1 cellular context compared by ENCODE assay signal in the genomic region with DNA sequence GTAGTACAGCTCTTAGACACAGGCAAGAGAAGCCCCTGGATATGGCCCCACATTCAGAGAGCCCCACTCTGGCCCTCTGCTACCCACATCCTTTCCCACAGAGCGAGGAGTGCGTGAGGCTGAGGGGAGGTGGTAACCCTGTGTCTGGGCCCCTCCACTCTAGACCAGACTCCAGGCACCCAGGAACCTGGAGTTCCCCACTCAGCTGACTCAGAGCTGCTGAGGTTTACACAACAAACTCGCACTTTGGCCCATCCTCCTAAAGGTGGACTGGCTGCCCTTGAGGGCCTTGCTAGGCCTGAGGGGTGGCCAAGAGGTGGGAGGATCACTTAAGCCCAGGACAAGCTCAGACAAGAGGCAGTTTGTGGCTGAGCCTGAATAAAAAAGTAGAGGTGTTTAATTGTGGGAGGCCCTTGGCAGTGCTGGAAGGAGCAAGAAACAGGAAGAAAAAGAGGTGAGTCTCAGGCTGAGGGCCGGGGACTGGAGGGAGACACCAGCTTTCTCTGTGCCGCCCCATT.
TF ChIP-seq lines count a peak whose summit lies in the region.

No MANE protein-coding gene starts in this region.

TF ChIP-seq in HepG2, 621 proteins besides CTCF, POLR2A, EP300 and RAD21 (continued from another document and continues in another):
- TF ChIP-seq, protein P1, sequence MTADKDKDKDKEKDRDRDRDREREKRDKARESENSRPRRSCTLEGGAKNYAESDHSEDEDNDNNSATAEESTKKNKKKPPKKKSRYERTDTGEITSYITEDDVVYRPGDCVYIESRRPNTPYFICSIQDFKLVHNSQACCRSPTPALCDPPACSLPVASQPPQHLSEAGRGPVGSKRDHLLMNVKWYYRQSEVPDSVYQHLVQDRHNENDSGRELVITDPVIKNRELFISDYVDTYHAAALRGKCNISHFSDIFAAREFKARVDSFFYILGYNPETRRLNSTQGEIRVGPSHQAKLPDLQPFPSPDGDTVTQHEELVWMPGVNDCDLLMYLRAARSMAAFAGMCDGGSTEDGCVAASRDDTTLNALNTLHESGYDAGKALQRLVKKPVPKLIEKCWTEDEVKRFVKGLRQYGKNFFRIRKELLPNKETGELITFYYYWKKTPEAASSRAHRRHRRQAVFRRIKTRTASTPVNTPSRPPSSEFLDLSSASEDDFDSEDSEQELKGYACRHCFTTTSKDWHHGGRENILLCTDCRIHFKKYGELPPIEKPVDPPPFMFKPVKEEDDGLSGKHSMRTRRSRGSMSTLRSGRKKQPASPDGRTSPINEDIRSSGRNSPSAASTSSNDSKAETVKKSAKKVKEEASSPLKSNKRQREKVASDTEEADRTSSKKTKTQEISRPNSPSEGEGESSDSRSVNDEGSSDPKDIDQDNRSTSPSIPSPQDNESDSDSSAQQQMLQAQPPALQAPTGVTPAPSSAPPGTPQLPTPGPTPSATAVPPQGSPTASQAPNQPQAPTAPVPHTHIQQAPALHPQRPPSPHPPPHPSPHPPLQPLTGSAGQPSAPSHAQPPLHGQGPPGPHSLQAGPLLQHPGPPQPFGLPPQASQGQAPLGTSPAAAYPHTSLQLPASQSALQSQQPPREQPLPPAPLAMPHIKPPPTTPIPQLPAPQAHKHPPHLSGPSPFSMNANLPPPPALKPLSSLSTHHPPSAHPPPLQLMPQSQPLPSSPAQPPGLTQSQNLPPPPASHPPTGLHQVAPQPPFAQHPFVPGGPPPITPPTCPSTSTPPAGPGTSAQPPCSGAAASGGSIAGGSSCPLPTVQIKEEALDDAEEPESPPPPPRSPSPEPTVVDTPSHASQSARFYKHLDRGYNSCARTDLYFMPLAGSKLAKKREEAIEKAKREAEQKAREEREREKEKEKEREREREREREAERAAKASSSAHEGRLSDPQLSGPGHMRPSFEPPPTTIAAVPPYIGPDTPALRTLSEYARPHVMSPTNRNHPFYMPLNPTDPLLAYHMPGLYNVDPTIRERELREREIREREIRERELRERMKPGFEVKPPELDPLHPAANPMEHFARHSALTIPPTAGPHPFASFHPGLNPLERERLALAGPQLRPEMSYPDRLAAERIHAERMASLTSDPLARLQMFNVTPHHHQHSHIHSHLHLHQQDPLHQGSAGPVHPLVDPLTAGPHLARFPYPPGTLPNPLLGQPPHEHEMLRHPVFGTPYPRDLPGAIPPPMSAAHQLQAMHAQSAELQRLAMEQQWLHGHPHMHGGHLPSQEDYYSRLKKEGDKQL (CRISPR knock-in tag; IDR thresholded peaks at IDR 0.05; ENCODE audit: low read depth) = no peak
- no peak for TF ChIP-seq SMAD9 (CRISPR knock-in tag; IDR thresholded peaks at IDR 0.05)
- TF ChIP-seq ISL2 (CRISPR knock-in tag; IDR thresholded peaks at IDR 0.05) = no peak; the same call in 1 of the 2 replicates
- peak; percentile 18 for TF ChIP-seq YY1 (IDR thresholded peaks at IDR 0.05; ENCODE audit: insufficient read depth, insufficient replicate concordance, low read depth, low read length)
- peak; percentile 58; the same call in 1 of the 2 replicates for TF ChIP-seq PHF21A (CRISPR knock-in tag; IDR thresholded peaks at IDR 0.05)
- TF ChIP-seq, protein P2, sequence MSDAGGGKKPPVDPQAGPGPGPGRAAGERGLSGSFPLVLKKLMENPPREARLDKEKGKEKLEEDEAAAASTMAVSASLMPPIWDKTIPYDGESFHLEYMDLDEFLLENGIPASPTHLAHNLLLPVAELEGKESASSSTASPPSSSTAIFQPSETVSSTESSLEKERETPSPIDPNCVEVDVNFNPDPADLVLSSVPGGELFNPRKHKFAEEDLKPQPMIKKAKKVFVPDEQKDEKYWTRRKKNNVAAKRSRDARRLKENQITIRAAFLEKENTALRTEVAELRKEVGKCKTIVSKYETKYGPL (CRISPR knock-in tag; IDR thresholded peaks at IDR 0.05) = peak; percentile 58; the same call in 1 of the 2 replicates
- TF ChIP-seq, protein P3, sequence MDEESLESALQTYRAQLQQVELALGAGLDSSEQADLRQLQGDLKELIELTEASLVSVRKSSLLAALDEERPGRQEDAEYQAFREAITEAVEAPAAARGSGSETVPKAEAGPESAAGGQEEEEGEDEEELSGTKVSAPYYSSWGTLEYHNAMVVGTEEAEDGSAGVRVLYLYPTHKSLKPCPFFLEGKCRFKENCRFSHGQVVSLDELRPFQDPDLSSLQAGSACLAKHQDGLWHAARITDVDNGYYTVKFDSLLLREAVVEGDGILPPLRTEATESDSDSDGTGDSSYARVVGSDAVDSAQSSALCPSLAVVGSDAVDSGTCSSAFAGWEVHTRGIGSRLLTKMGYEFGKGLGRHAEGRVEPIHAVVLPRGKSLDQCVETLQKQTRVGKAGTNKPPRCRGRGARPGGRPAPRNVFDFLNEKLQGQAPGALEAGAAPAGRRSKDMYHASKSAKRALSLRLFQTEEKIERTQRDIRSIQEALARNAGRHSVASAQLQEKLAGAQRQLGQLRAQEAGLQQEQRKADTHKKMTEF (CRISPR knock-in tag; IDR thresholded peaks at IDR 0.05) = peak; percentile 56; the same call in 1 of the 2 replicates
- peak; percentile 66 for TF ChIP-seq SPEN (CRISPR knock-in tag; IDR thresholded peaks at IDR 0.05; ENCODE audit: low read depth)
- no peak for TF ChIP-seq GABPA (IDR thresholded peaks at IDR 0.05; ENCODE audit: low read depth, low read length)
- TF ChIP-seq GABPA (CRISPR knock-in tag; IDR thresholded peaks at IDR 0.05; ENCODE audit: low read depth) = no peak
- TF ChIP-seq CHD2 (IDR thresholded peaks at IDR 0.05; ENCODE audit: low read depth, low read length) = no peak
- TF ChIP-seq ZFP1 (CRISPR knock-in tag; IDR thresholded peaks at IDR 0.05) = no peak
- TF ChIP-seq ZSCAN22 (CRISPR knock-in tag; IDR thresholded peaks at IDR 0.05) = no peak
- no peak for TF ChIP-seq ZEB1 (IDR thresholded peaks at IDR 0.05; ENCODE audit: insufficient replicate concordance, low read depth)
- no peak for TF ChIP-seq ZNF761 (CRISPR knock-in tag; conservative IDR thresholded peaks at IDR 0.05)
- peak; percentile 48; the same call in 1 of the 2 replicates for TF ChIP-seq ZNF350 (CRISPR knock-in tag; IDR thresholded peaks at IDR 0.05; ENCODE audit: borderline replicate concordance, low read depth)
- no peak for TF ChIP-seq MXD4 (CRISPR knock-in tag; IDR thresholded peaks at IDR 0.05)
- no peak for TF ChIP-seq FOXP1 (IDR thresholded peaks at IDR 0.05)
- TF ChIP-seq FOXP1 (CRISPR knock-in tag; IDR thresholded peaks at IDR 0.05) = peak; percentile 73
- TF ChIP-seq, protein P4, sequence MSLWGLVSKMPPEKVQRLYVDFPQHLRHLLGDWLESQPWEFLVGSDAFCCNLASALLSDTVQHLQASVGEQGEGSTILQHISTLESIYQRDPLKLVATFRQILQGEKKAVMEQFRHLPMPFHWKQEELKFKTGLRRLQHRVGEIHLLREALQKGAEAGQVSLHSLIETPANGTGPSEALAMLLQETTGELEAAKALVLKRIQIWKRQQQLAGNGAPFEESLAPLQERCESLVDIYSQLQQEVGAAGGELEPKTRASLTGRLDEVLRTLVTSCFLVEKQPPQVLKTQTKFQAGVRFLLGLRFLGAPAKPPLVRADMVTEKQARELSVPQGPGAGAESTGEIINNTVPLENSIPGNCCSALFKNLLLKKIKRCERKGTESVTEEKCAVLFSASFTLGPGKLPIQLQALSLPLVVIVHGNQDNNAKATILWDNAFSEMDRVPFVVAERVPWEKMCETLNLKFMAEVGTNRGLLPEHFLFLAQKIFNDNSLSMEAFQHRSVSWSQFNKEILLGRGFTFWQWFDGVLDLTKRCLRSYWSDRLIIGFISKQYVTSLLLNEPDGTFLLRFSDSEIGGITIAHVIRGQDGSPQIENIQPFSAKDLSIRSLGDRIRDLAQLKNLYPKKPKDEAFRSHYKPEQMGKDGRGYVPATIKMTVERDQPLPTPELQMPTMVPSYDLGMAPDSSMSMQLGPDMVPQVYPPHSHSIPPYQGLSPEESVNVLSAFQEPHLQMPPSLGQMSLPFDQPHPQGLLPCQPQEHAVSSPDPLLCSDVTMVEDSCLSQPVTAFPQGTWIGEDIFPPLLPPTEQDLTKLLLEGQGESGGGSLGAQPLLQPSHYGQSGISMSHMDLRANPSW (CRISPR knock-in tag; IDR thresholded peaks at IDR 0.05; ENCODE audit: borderline replicate concordance) = no peak
- TF ChIP-seq REPIN1 (CRISPR knock-in tag; IDR thresholded peaks at IDR 0.05; ENCODE audit: borderline replicate concordance, low read depth) = no peak; the same call in 1 of the 2 replicates
- no peak for TF ChIP-seq ZZZ3 (CRISPR knock-in tag; IDR thresholded peaks at IDR 0.05; ENCODE audit: borderline replicate concordance)
- TF ChIP-seq, protein P5, sequence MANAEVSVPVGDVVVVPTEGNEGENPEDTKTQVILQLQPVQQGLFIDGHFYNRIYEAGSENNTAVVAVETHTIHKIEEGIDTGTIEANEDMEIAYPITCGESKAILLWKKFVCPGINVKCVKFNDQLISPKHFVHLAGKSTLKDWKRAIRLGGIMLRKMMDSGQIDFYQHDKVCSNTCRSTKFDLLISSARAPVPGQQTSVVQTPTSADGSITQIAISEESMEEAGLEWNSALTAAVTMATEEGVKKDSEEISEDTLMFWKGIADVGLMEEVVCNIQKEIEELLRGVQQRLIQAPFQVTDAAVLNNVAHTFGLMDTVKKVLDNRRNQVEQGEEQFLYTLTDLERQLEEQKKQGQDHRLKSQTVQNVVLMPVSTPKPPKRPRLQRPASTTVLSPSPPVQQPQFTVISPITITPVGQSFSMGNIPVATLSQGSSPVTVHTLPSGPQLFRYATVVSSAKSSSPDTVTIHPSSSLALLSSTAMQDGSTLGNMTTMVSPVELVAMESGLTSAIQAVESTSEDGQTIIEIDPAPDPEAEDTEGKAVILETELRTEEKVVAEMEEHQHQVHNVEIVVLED (CRISPR knock-in tag; IDR thresholded peaks at IDR 0.05; ENCODE audit: borderline replicate concordance) = no peak
- TF ChIP-seq XRCC5 (optimal IDR thresholded peaks at IDR 0.05; ENCODE audit: low read length) = peak; percentile 86
- no peak for TF ChIP-seq MED8 (CRISPR knock-in tag; IDR thresholded peaks at IDR 0.05; ENCODE audit: insufficient replicate concordance)
- no peak for TF ChIP-seq SRSF1 (optimal IDR thresholded peaks at IDR 0.05; ENCODE audit: low read depth, low read length)
- peak; percentile 86 for TF ChIP-seq GFI1 (CRISPR knock-in tag; IDR thresholded peaks at IDR 0.05; ENCODE audit: borderline replicate concordance)
- TF ChIP-seq TAF15 (IDR thresholded peaks at IDR 0.05; ENCODE audit: low read depth, low read length, poor library complexity, severe bottlenecking) = no peak
- peak; percentile 68 for TF ChIP-seq RARA (CRISPR knock-in tag; IDR thresholded peaks at IDR 0.05)
- TF ChIP-seq, protein P6, sequence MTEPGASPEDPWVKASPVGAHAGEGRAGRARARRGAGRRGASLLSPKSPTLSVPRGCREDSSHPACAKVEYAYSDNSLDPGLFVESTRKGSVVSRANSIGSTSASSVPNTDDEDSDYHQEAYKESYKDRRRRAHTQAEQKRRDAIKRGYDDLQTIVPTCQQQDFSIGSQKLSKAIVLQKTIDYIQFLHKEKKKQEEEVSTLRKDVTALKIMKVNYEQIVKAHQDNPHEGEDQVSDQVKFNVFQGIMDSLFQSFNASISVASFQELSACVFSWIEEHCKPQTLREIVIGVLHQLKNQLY (CRISPR knock-in tag; IDR thresholded peaks at IDR 0.05) = no peak
- no peak for TF ChIP-seq ZNF484 (CRISPR knock-in tag; IDR thresholded peaks at IDR 0.05; ENCODE audit: borderline replicate concordance, low read depth)
- no peak for TF ChIP-seq RORA (CRISPR knock-in tag; IDR thresholded peaks at IDR 0.05)
- TF ChIP-seq, protein P7, sequence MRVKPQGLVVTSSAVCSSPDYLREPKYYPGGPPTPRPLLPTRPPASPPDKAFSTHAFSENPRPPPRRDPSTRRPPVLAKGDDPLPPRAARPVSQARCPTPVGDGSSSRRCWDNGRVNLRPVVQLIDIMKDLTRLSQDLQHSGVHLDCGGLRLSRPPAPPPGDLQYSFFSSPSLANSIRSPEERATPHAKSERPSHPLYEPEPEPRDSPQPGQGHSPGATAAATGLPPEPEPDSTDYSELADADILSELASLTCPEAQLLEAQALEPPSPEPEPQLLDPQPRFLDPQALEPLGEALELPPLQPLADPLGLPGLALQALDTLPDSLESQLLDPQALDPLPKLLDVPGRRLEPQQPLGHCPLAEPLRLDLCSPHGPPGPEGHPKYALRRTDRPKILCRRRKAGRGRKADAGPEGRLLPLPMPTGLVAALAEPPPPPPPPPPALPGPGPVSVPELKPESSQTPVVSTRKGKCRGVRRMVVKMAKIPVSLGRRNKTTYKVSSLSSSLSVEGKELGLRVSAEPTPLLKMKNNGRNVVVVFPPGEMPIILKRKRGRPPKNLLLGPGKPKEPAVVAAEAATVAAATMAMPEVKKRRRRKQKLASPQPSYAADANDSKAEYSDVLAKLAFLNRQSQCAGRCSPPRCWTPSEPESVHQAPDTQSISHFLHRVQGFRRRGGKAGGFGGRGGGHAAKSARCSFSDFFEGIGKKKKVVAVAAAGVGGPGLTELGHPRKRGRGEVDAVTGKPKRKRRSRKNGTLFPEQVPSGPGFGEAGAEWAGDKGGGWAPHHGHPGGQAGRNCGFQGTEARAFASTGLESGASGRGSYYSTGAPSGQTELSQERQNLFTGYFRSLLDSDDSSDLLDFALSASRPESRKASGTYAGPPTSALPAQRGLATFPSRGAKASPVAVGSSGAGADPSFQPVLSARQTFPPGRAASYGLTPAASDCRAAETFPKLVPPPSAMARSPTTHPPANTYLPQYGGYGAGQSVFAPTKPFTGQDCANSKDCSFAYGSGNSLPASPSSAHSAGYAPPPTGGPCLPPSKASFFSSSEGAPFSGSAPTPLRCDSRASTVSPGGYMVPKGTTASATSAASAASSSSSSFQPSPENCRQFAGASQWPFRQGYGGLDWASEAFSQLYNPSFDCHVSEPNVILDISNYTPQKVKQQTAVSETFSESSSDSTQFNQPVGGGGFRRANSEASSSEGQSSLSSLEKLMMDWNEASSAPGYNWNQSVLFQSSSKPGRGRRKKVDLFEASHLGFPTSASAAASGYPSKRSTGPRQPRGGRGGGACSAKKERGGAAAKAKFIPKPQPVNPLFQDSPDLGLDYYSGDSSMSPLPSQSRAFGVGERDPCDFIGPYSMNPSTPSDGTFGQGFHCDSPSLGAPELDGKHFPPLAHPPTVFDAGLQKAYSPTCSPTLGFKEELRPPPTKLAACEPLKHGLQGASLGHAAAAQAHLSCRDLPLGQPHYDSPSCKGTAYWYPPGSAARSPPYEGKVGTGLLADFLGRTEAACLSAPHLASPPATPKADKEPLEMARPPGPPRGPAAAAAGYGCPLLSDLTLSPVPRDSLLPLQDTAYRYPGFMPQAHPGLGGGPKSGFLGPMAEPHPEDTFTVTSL (CRISPR knock-in tag; IDR thresholded peaks at IDR 0.05; ENCODE audit: borderline replicate concordance) = peak; percentile 61
- no peak for TF ChIP-seq ZBTB20 (CRISPR knock-in tag; IDR thresholded peaks at IDR 0.05; ENCODE audit: borderline replicate concordance, low read depth)
- TF ChIP-seq ZNF17 (CRISPR knock-in tag; IDR thresholded peaks at IDR 0.05) = no peak
- peak; percentile 40; the same call in 1 of the 2 replicates for TF ChIP-seq ZNF292 (CRISPR knock-in tag; IDR thresholded peaks at IDR 0.05; ENCODE audit: borderline replicate concordance, low read depth)
- TF ChIP-seq DR1 (CRISPR knock-in tag; IDR thresholded peaks at IDR 0.05) = no peak
- peak; percentile 72 for TF ChIP-seq POGZ (CRISPR knock-in tag; IDR thresholded peaks at IDR 0.05)
- no peak for TF ChIP-seq MEIS2 (CRISPR knock-in tag; IDR thresholded peaks at IDR 0.05)
- peak; percentile 70; the same call in 1 of the 2 replicates for TF ChIP-seq MIER3 (CRISPR knock-in tag; IDR thresholded peaks at IDR 0.05; ENCODE audit: borderline replicate concordance)
- TF ChIP-seq ATF1 (CRISPR knock-in tag; IDR thresholded peaks at IDR 0.05) = no peak
- TF ChIP-seq KLF13 (CRISPR knock-in tag; IDR thresholded peaks at IDR 0.05) = no peak
- TF ChIP-seq ONECUT2 (CRISPR knock-in tag; IDR thresholded peaks at IDR 0.05) = no peak
- TF ChIP-seq KLF6 (CRISPR knock-in tag; IDR thresholded peaks at IDR 0.05) = no peak
- TF ChIP-seq FOXA1 (IDR thresholded peaks at IDR 0.05) = no peak
- peak; percentile 63 for TF ChIP-seq FOXA1 (CRISPR knock-in tag; IDR thresholded peaks at IDR 0.05)
- no peak for TF ChIP-seq GPN1 (CRISPR knock-in tag; IDR thresholded peaks at IDR 0.05; ENCODE audit: borderline replicate concordance)
- no peak for TF ChIP-seq ZNF558 (CRISPR knock-in tag; IDR thresholded peaks at IDR 0.05; ENCODE audit: borderline replicate concordance)
- no peak for TF ChIP-seq SIN3B (IDR thresholded peaks at IDR 0.05; ENCODE audit: low read length)
